ENCODE assay signal across 8 cellular contexts in the genomic region with DNA sequence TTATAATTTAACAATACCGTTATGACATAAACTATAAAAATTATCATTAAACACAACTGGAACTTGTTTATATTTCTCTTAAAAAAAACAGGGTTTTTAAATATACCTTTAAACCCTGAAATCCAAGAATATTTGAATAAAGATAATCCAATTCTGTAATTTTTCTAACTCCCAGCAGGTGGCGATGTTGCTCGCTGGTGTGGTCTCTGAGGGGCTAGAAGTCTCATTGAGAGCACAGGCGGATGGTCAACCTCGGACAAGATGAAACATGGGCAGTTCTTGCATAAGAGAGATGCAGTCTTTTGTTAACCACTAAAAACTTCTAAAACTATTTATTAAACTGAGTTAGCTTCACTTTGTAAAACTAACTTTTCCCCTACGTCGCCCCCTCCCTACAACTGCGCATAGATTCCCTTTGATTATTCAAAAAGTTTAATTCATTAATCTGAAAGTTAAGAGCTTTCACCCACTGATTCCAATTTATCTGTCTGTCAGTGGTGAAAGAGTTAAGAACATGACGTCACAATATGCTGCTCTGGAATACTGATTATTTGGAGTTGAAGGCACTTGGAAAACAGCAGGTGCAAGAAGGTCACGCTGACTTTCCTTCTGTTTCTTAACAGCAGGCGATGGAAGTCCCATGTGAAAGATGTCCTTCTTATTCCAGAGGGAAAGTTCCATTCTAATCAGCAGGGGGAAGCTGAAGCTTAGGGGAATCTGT. TPM values are rescaled to one million over a fixed set of nuclear protein-coding genes. Genes with fewer than 3 reads are reported as not detected.
DNase-seq lines count a peak whose midpoint lies in the region; ATAC-seq and TF ChIP-seq lines count a peak whose summit lies in the region.

No MANE protein-coding gene starts in this region.

- no peak overlapping the region for H3K4me2 ChIP-seq in OCI-LY3 (ENCODE audit: low read length)

- H3K36me3 ChIP-seq in OCI-LY3 (replicated peaks; ENCODE audit: low read depth, low read length) (no peaks in the 10 kb centered on the region), left ventricle myocardium inferior (no peaks in the 10 kb centered on the region), psoas muscle (ENCODE audit: insufficient read depth in 1 of 2, low read depth in 1 of 2) (no peaks in the 10 kb centered on the region)

- no peak overlapping the region for H2AFZ ChIP-seq in OCI-LY3 (ENCODE audit: low read depth, low read length)

- intact Hi-C loops in left ventricle myocardium inferior (cut with micrococcal nuclease) = loop anchor here (5.0 to 10.0 kb wide), 2 partner anchors 135 to 158 kb away; no protein-coding TSS in a partner anchor
- intact Hi-C loops in psoas muscle (cut with DNase I) = loop anchor here (2.0 to 10.0 kb wide), 5 partner anchors 137 to 533 kb away; partner anchors contain the start of gene SPP1 (in 1 of the 2)

- no peaks in the 10 kb centered on the region for H3K4me1 ChIP-seq in OCI-LY3 (ENCODE audit: low read length)
- peaks cover 28% of the 10 kb centered on the region for H3K4me1 ChIP-seq in left ventricle myocardium inferior
- H3K4me1 ChIP-seq in psoas muscle = no peaks in the 10 kb centered on the region

- WGBS in psoas muscle, 3 donors = 21 to 29% (median 21%) methylated on average over 11 of the region's 11 CpGs

- TF ChIP-seq CTCF in OCI-LY3 (IDR thresholded peaks at IDR 0.05; ENCODE audit: low read depth, low read length) (peak; percentile 88), left ventricle myocardium inferior (IDR thresholded peaks at IDR 0.05; ENCODE audit: borderline replicate concordance) (peak; percentile 82), psoas muscle (IDR thresholded peaks at IDR 0.05) (peak; percentile 74)

- no peak overlapping the region for H3K27ac ChIP-seq in OCI-LY3 (ENCODE audit: low read length)
- peak overlapping the region; percentile 12 for H3K27ac ChIP-seq in angular gyrus (ENCODE audit: low read depth, low read length)
- peak overlapping the region; percentile 78 for H3K27ac ChIP-seq in left ventricle myocardium inferior (replicated peaks)
- H3K27ac ChIP-seq in psoas muscle = no peak overlapping the region

- DNase-seq in COLO829 (ENCODE audit: low spot score) (peak; percentile 45), left ventricle myocardium inferior (peak; percentile 36), psoas muscle (peak; percentile 53 to 75)

- no peak overlapping the region for H3K4me3 ChIP-seq in OCI-LY3 (ENCODE audit: low read length)
- H3K4me3 ChIP-seq in left ventricle myocardium inferior = no peak overlapping the region
- H3K4me3 ChIP-seq in psoas muscle = no peak overlapping the region

- H3K27me3 ChIP-seq in OCI-LY3 (ENCODE audit: low read depth, low read length) (no peaks in the 10 kb centered on the region), left ventricle myocardium inferior (ENCODE audit: low read depth) (no peaks in the 10 kb centered on the region), psoas muscle (ENCODE audit: insufficient read depth in 3 of 3, low read length in 2 of 3) (no peaks in the 10 kb centered on the region)

- peak; percentile 43 for ATAC-seq in HG02759 (IDR thresholded peaks at IDR 0.05; ENCODE audit: unreplicated experiment)
- ATAC-seq in psoas muscle = peak; percentile 32 to 88 (median 61)
- ATAC-seq in GM18502 (IDR thresholded peaks at IDR 0.05; ENCODE audit: poor library complexity, unreplicated experiment) = no peak
- ATAC-seq in HG02973 (IDR thresholded peaks at IDR 0.05; ENCODE audit: unreplicated experiment) = no peak

- H3K9ac ChIP-seq in OCI-LY3 (ENCODE audit: low read length) = no peak overlapping the region

- no peaks in the 10 kb centered on the region for H3K79me2 ChIP-seq in OCI-LY3 (ENCODE audit: low read length)

- H4K20me1 ChIP-seq in OCI-LY3 (ENCODE audit: insufficient read depth, low read length) = no peaks in the 10 kb centered on the region

- no peaks in the 10 kb centered on the region; the same call in 1 of the 2 replicates for H3K9me3 ChIP-seq in OCI-LY3 (ENCODE audit: insufficient read depth, low read length)
- peaks cover 23% of the 10 kb centered on the region for H3K9me3 ChIP-seq in left ventricle myocardium inferior (replicated peaks)
- peaks cover 5% of the 10 kb centered on the region for H3K9me3 ChIP-seq in psoas muscle

RNA-seq across cellular contexts. Expression of gene DMP1, which starts 29.5 kb away (rescaled TPM):
- total RNA-seq in left ventricle myocardium inferior (not detected), psoas muscle (not detected)
- under 1 TPM in 1 of 3 donors, not detected in 2; 0.01 TPM for polyA plus RNA-seq in psoas muscle

Comparison
In these comparisons a context has a peak if more than half of its experiments do, and no peak if none do; other contexts are left out.
1. ATAC-seq: peak in HG02759 (single experiment) and psoas muscle (4 of 4); none in GM18502 (single experiment) and HG02973 (single experiment).
2. H3K27ac ChIP-seq: peak in angular gyrus (single experiment) and left ventricle myocardium inferior (single experiment); none in OCI-LY3 (single experiment) and psoas muscle (single experiment).
3. Peak in every context shown above with its lines, with median percentiles within 50 percentile points of each other: DNase-seq and CTCF ChIP-seq.